In the genomic region with DNA sequence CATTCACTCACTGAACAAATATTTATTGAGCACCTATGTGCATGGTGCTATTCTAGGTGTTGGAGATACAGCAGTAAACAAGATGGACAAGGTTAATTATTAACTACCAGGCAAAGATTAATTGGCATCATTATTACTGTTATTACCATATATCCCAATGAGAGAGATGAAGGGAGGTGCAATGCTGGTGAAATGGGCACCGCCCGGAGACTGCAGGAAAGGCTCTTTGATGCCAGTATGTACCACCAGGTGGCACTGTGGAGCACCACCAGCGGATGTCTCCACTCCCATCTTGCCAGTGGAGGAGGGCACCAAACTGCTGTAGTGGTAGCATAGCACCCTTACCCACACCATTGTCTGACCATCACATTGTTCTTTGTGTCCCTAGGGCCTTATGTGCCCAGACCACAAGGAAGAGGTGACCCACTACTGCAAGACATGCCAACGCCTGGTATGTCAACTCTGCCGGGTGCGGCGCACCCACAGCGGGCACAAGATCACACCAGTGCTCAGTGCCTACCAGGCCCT, we compare ENCODE assay signal across 8 cellular contexts. TPM values are rescaled to one million over a fixed set of nuclear protein-coding genes. Genes with fewer than 3 reads are reported as not detected.
DNase-seq lines count a peak whose midpoint lies in the region; ATAC-seq, FAIRE-seq and TF ChIP-seq lines count a peak whose summit lies in the region.

No MANE protein-coding gene starts in this region.

- peaks cover 5% of the 10 kb centered on the region for H3K79me1 ChIP-seq in trophoblast cell (ENCODE audit: low read length)

- no peaks in the 10 kb centered on the region for H3K27me3 ChIP-seq in trophoblast cell (ENCODE audit: insufficient read depth, low read length)

- FAIRE-seq in urothelium cell line (lab: Jason Lieb, UNC): peak; percentile 50

- peak overlapping the region; percentile 1 for H3K4me2 ChIP-seq in trophoblast cell (ENCODE audit: low read length)

- WGBS in trophoblast cell (ENCODE audit: extremely low coverage, insufficient coverage, insufficient read length): no CpG with 5 or more reads among the region's 8 CpGs

- DNase-seq in GM10266 (ENCODE audit: extremely low spot score): peak; percentile 93
- DNase-seq in NCI-H1417 (lab: John Stamatoyannopoulos, UW): peak; percentile 82 to 92 (median 91)
- peak; percentile 66 for DNase-seq in SKM-1 (lab: John Stamatoyannopoulos, UW; ENCODE audit: unreplicated experiment)
- peak; percentile 84 for DNase-seq in activated naive CD4-positive, alpha-beta T cell treated with anti-CD3 and anti-CD28 coated beads, Interleukin-2, amount 50 U/mL, for 16 hours
- peak; percentile 74 for DNase-seq in globus pallidus (ENCODE audit: low spot score)
- DNase-seq in trophoblast cell: peak; percentile 54 to 90
- DNase-seq in urothelium cell line (ENCODE audit: low spot score): peak; percentile 89

- no peak overlapping the region for H3K14ac ChIP-seq in trophoblast cell (ENCODE audit: low read length)

- no peak for ATAC-seq in HG03045 (IDR thresholded peaks at IDR 0.05; ENCODE audit: unreplicated experiment)

- H3K79me2 ChIP-seq in trophoblast cell (ENCODE audit: control insufficient read depth, insufficient read depth, low read length, poor library complexity): peaks cover 5% of the 10 kb centered on the region

- H3K36me3 ChIP-seq in trophoblast cell (ENCODE audit: control insufficient read depth in 1 of 2, insufficient read depth in 2 of 2, low read length in 2 of 2): no peaks in the 10 kb centered on the region

- no peak overlapping the region for H3K27ac ChIP-seq in trophoblast cell (ENCODE audit: low read depth, low read length)

- TF ChIP-seq CTCF in GM10266 (IDR thresholded peaks at IDR 0.05; ENCODE audit: control insufficient read depth, insufficient read depth, low read depth, missing control alignments): peak; percentile 93

- no peak overlapping the region for H4K8ac ChIP-seq in trophoblast cell (ENCODE audit: low read depth, low read length)

- no peak overlapping the region for H3K18ac ChIP-seq in trophoblast cell (ENCODE audit: low read length)

- H3K4ac ChIP-seq in trophoblast cell (ENCODE audit: low read depth, low read length): no peak overlapping the region

- H2BK120ac ChIP-seq in trophoblast cell (ENCODE audit: insufficient read depth, low read length, poor library complexity): no peak overlapping the region

- H3K9me3 ChIP-seq in trophoblast cell (ENCODE audit: insufficient read depth, low read depth, low read length): no peaks in the 10 kb centered on the region

- peaks cover 9 to 16% of the 10 kb centered on the region in 2 experiments for H3K4me1 ChIP-seq in trophoblast cell (ENCODE audit: control insufficient read depth in 1 of 2, insufficient read depth in 2 of 2, low read length in 2 of 2)

- H3K9ac ChIP-seq in trophoblast cell (ENCODE audit: low read length): no peak overlapping the region

- H3K23ac ChIP-seq in trophoblast cell (ENCODE audit: low read length): no peak overlapping the region

- H3K4me3 ChIP-seq in trophoblast cell (ENCODE audit: low read depth, low read length): no peak overlapping the region

- no peak overlapping the region for H2AK5ac ChIP-seq in trophoblast cell (ENCODE audit: low read length)

- H4K91ac ChIP-seq in trophoblast cell (ENCODE audit: low read depth, low read length): no peak overlapping the region

- H2AFZ ChIP-seq in trophoblast cell (ENCODE audit: insufficient read depth, low read length, poor library complexity): no peak overlapping the region

- no peak overlapping the region for H2BK12ac ChIP-seq in trophoblast cell (ENCODE audit: low read length)

- H4K12ac ChIP-seq in trophoblast cell (ENCODE audit: low read depth, low read length): no peak overlapping the region

- no peak overlapping the region for H2BK5ac ChIP-seq in trophoblast cell (ENCODE audit: low read depth, low read length, poor library complexity)

RNA-seq across cellular contexts. Expression of gene TRIM46, which starts 3.0 kb away (rescaled TPM):
- 0.81 and 0.85 TPM in 2 replicates for polyA plus RNA-seq in trophoblast cell (2013)

RNA-seq across cellular contexts. Expression of gene KRTCAP2, which starts 3.5 kb away (rescaled TPM):
- 237 TPM in 2 replicates for polyA plus RNA-seq in trophoblast cell (2013)

RNA-seq across cellular contexts. Expression of gene THBS3, which starts 31.1 kb away (rescaled TPM):
- 59.1 and 60.6 TPM in 2 replicates for polyA plus RNA-seq in trophoblast cell (2013)

RNA-seq across cellular contexts. Expression of gene MTX1, which starts 31.9 kb away (rescaled TPM):
- 39.6 and 40.4 TPM in 2 replicates for polyA plus RNA-seq in trophoblast cell (2013)

RNA-seq across cellular contexts. Expression of gene DPM3, which starts 36.3 kb away (rescaled TPM):
- 143 and 148 TPM in 2 replicates for polyA plus RNA-seq in trophoblast cell (2013)
